In genomic region chrY:7878719-7879118, GRCh38 we compare ENCODE assay signal across 23 cellular contexts.
A peak's percentile ranks its signal among the peaks of the same experiment; 100 is the strongest.
DNase-seq lines count a peak whose midpoint lies in the region; ATAC-seq and TF ChIP-seq lines count a peak whose summit lies in the region.
"Had no signal": no experiment of that assay in that cellular context is flagged by ENCODE, and none has a peak within 500 bp of the region (broad histone marks: within the 10 kb centered on the region; RNA-seq: fewer than 3 reads in every experiment).

No MANE protein-coding gene starts in this region.

- no peaks in the 10 kb centered on the region for H3K36me3 Mint-ChIP-seq in activated CD4-positive, alpha-beta T cell treated with anti-CD3 and anti-CD28 coated beads for 36 hours (ENCODE audit: low read depth)
- no peaks in the 10 kb centered on the region for H3K36me3 Mint-ChIP-seq in activated naive CD8-positive, alpha-beta T cell treated with anti-CD3 and anti-CD28 coated beads, Interleukin-2, amount 50 U/mL, for 24 hours (ENCODE audit: low read depth)
- no peaks in the 10 kb centered on the region for H3K36me3 Mint-ChIP-seq in activated naive CD8-positive, alpha-beta T cell treated with anti-CD3 and anti-CD28 coated beads for 36 hours
- H3K36me3 Mint-ChIP-seq: CD14-positive monocyte; CD8-positive, alpha-beta memory T cell had no signal

- no peak overlapping the region for H2AFZ ChIP-seq in PC-9
- H2AFZ ChIP-seq: GM23338 had no signal

- H4K20me1 ChIP-seq in PC-9 (ENCODE audit: insufficient read depth): no peaks in the 10 kb centered on the region
- H4K20me1 ChIP-seq: BLaER1 treated with 17β-estradiol and CSF1 and Interleukin-3, amounts not matched to agents 10 nM and 100 nM had no signal

- no peaks in the 10 kb centered on the region for H3K9me3 Mint-ChIP-seq in activated CD4-positive, alpha-beta T cell treated with anti-CD3 and anti-CD28 coated beads for 36 hours (ENCODE audit: low read depth)
- no peaks in the 10 kb centered on the region for H3K9me3 Mint-ChIP-seq in activated naive CD8-positive, alpha-beta T cell treated with anti-CD3 and anti-CD28 coated beads, Interleukin-2, amount 50 U/mL, for 24 hours
- H3K9me3 Mint-ChIP-seq in activated naive CD8-positive, alpha-beta T cell treated with anti-CD3 and anti-CD28 coated beads for 36 hours: no peaks in the 10 kb centered on the region
- H3K9me3 Mint-ChIP-seq in stimulated activated naive CD8-positive, alpha-beta T cell treated with anti-CD3 and anti-CD28 coated beads, Interleukin-15, amount 100 ng/mL, for 72 hours: no peaks in the 10 kb centered on the region
- H3K9me3 Mint-ChIP-seq: CD14-positive monocyte; CD4-positive, alpha-beta T cell; CD8-positive, alpha-beta memory T cell; GM23338; H9 had no signal

- H3K4me1 Mint-ChIP-seq in activated CD4-positive, alpha-beta T cell treated with anti-CD3 and anti-CD28 coated beads for 36 hours: no peaks in the 10 kb centered on the region
- no peaks in the 10 kb centered on the region for H3K4me1 Mint-ChIP-seq in activated naive CD8-positive, alpha-beta T cell treated with anti-CD3 and anti-CD28 coated beads, Interleukin-2, amount 50 U/mL, for 24 hours
- no peaks in the 10 kb centered on the region for H3K4me1 Mint-ChIP-seq in activated naive CD8-positive, alpha-beta T cell treated with anti-CD3 and anti-CD28 coated beads for 36 hours
- H3K4me1 Mint-ChIP-seq in stimulated activated naive CD8-positive, alpha-beta T cell treated with anti-CD3 and anti-CD28 coated beads, Interleukin-15, amount 100 ng/mL, for 72 hours: no peaks in the 10 kb centered on the region
- H3K4me1 Mint-ChIP-seq: CD14-positive monocyte; CD8-positive, alpha-beta memory T cell; GM23338; H9 had no signal

- POLR2A ChIA-PET in activated CD4-positive, alpha-beta T cell treated with anti-CD3 and anti-CD28 coated beads for 36 hours (lab: Charles Lee): no interaction called here
- POLR2A ChIA-PET in PC-9 (lab: Charles Lee; ENCODE audit: unreplicated experiment): no interaction called here

- no peaks in the 10 kb centered on the region for H3K27me3 ChIP-seq in neutrophil
- H3K27me3 ChIP-seq in PC-9 (ENCODE audit: insufficient read depth, low read depth): no peaks in the 10 kb centered on the region
- H3K27me3 ChIP-seq: BE2C; BLaER1 treated with 17β-estradiol and CSF1 and Interleukin-3, amounts not matched to agents 10 nM and 100 nM had no signal

- CTCF ChIA-PET in activated CD4-positive, alpha-beta T cell treated with anti-CD3 and anti-CD28 coated beads for 36 hours (lab: Charles Lee): no interaction called here
- CTCF ChIA-PET in PC-9 (lab: Charles Lee): no interaction called here

- H3K4me1 ChIP-seq in neutrophil (ENCODE audit: control insufficient read depth in 1 of 2, insufficient read depth in 1 of 2, low read depth in 1 of 2, low read length in 1 of 2): peaks cover 0 to 50% of the 10 kb centered on the region in 2 experiments
- no peaks in the 10 kb centered on the region for H3K4me1 ChIP-seq in PC-9 (replicated peaks; ENCODE audit: insufficient read depth)
- H3K4me1 ChIP-seq: BE2C; BLaER1 treated with 17β-estradiol and CSF1 and Interleukin-3, amounts not matched to agents 10 nM and 100 nM had no signal

- H3K27me3 Mint-ChIP-seq in activated CD4-positive, alpha-beta T cell treated with anti-CD3 and anti-CD28 coated beads for 36 hours: no peaks in the 10 kb centered on the region
- no peaks in the 10 kb centered on the region for H3K27me3 Mint-ChIP-seq in activated naive CD8-positive, alpha-beta T cell treated with anti-CD3 and anti-CD28 coated beads, Interleukin-2, amount 50 U/mL, for 24 hours
- H3K27me3 Mint-ChIP-seq in activated naive CD8-positive, alpha-beta T cell treated with anti-CD3 and anti-CD28 coated beads for 36 hours: no peaks in the 10 kb centered on the region
- no peaks in the 10 kb centered on the region for H3K27me3 Mint-ChIP-seq in stimulated activated naive CD8-positive, alpha-beta T cell treated with anti-CD3 and anti-CD28 coated beads, Interleukin-15, amount 100 ng/mL, for 72 hours
- H3K27me3 Mint-ChIP-seq: CD4-positive, alpha-beta T cell; CD8-positive, alpha-beta memory T cell had no signal

- H3K27ac Mint-ChIP-seq in activated CD4-positive, alpha-beta T cell treated with anti-CD3 and anti-CD28 coated beads for 36 hours: no peak overlapping the region
- H3K27ac Mint-ChIP-seq in activated naive CD8-positive, alpha-beta T cell treated with anti-CD3 and anti-CD28 coated beads, Interleukin-2, amount 50 U/mL, for 24 hours: no peak overlapping the region
- H3K27ac Mint-ChIP-seq in activated naive CD8-positive, alpha-beta T cell treated with anti-CD3 and anti-CD28 coated beads for 36 hours: no peak overlapping the region
- no peak overlapping the region for H3K27ac Mint-ChIP-seq in stimulated activated naive CD8-positive, alpha-beta T cell treated with anti-CD3 and anti-CD28 coated beads, Interleukin-15, amount 100 ng/mL, for 72 hours
- H3K27ac Mint-ChIP-seq: CD14-positive monocyte; CD4-positive, alpha-beta T cell; CD8-positive, alpha-beta memory T cell; GM23338; H9 had no signal

- H3K9me3 ChIP-seq in neutrophil (no peaks in the 10 kb centered on the region), PC-9 (ENCODE audit: insufficient read depth, low read depth) (no peaks in the 10 kb centered on the region)
- H3K9me3 ChIP-seq: BE2C; BLaER1 treated with 17β-estradiol and CSF1 and Interleukin-3, amounts not matched to agents 10 nM and 100 nM had no signal

- H3K27ac ChIP-seq in neutrophil (peak overlapping the region; percentile 73), PC-9 (no peak overlapping the region)
- H3K27ac ChIP-seq: 22Rv1; BLaER1 treated with 17β-estradiol and CSF1 and Interleukin-3, amounts not matched to agents 10 nM and 100 nM had no signal

- ATAC-seq in activated CD4-positive, alpha-beta T cell treated with anti-CD3 and anti-CD28 coated beads for 36 hours: peak; percentile 78
- ATAC-seq in activated naive CD8-positive, alpha-beta T cell treated with anti-CD3 and anti-CD28 coated beads, Interleukin-2, amount 50 U/mL, for 24 hours: peak; percentile 54
- ATAC-seq in stimulated activated naive CD8-positive, alpha-beta T cell treated with anti-CD3 and anti-CD28 coated beads, Interleukin-15, amount 100 ng/mL, for 72 hours: peak; percentile 45
- no peak for ATAC-seq in HG03025 (IDR thresholded peaks at IDR 0.05; ENCODE audit: low FRiP score, unreplicated experiment)
- ATAC-seq: GM12878, GM23338, HCT116 had no signal

- H3K9me2 ChIP-seq in PC-9 (ENCODE audit: insufficient read depth): no peaks in the 10 kb centered on the region

- H3K4me3 ChIP-seq in neutrophil (ENCODE audit: low read depth in 1 of 2, low read length in 1 of 2): no peak overlapping the region
- H3K4me3 ChIP-seq in PC-9: no peak overlapping the region
- H3K4me3 ChIP-seq: BLaER1 treated with 17β-estradiol and CSF1 and Interleukin-3, amounts not matched to agents 10 nM and 100 nM; GM12878; GM23338 had no signal

- intact Hi-C loops in activated CD4-positive, alpha-beta T cell treated with anti-CD3 and anti-CD28 coated beads for 36 hours (cut with DNase I, micrococcal nuclease): no loop called here
- intact Hi-C loops in PC-9 (cut with micrococcal nuclease; ENCODE audit: unreplicated experiment): no loop called here

- H3F3A ChIP-seq in PC-9 (ENCODE audit: insufficient read depth, low read depth): no peaks in the 10 kb centered on the region

- H3K4me3 Mint-ChIP-seq in activated CD4-positive, alpha-beta T cell treated with anti-CD3 and anti-CD28 coated beads for 36 hours: no peak overlapping the region
- no peak overlapping the region for H3K4me3 Mint-ChIP-seq in activated naive CD8-positive, alpha-beta T cell treated with anti-CD3 and anti-CD28 coated beads, Interleukin-2, amount 50 U/mL, for 24 hours
- H3K4me3 Mint-ChIP-seq in activated naive CD8-positive, alpha-beta T cell treated with anti-CD3 and anti-CD28 coated beads for 36 hours: no peak overlapping the region
- no peak overlapping the region for H3K4me3 Mint-ChIP-seq in stimulated activated naive CD8-positive, alpha-beta T cell treated with anti-CD3 and anti-CD28 coated beads, Interleukin-15, amount 100 ng/mL, for 72 hours
- H3K4me3 Mint-ChIP-seq: CD14-positive monocyte; CD4-positive, alpha-beta T cell; CD8-positive, alpha-beta memory T cell; GM23338; H9 had no signal

- H3K79me2 ChIP-seq in PC-9 (ENCODE audit: low read depth): no peaks in the 10 kb centered on the region

- DNase-seq in activated CD4-positive, alpha-beta T cell treated with anti-CD3 and anti-CD28 coated beads for 36 hours: no peak
- no peak for DNase-seq in activated CD4-positive, alpha-beta T cell treated with anti-CD3 and anti-CD28 coated beads for 4 hours
- no peak for DNase-seq in activated naive CD8-positive, alpha-beta T cell treated with anti-CD3 and anti-CD28 coated beads, Interleukin-2, amount 50 U/mL, for 24 hours
- no peak for DNase-seq in activated naive CD8-positive, alpha-beta T cell treated with anti-CD3 and anti-CD28 coated beads for 36 hours
- no peak for DNase-seq in stimulated activated naive CD8-positive, alpha-beta T cell treated with anti-CD3 and anti-CD28 coated beads, Interleukin-15, amount 100 ng/mL, for 72 hours
- no peak for DNase-seq in PC-9
- DNase-seq: AML-193; BE2C; CD4-positive, alpha-beta T cell; CD8-positive, alpha-beta memory T cell; DMS 273 treated with DMSO at 0.1 percent for 48 hours; DMS79; EL; GDM1; H9 had no signal

- H3K4me2 ChIP-seq in PC-9: no peak overlapping the region
- H3K4me2 ChIP-seq: BLaER1 treated with 17β-estradiol and CSF1 and Interleukin-3, amounts not matched to agents 10 nM and 100 nM; GM23338 had no signal

- H3K36me3 ChIP-seq in neutrophil (no peaks in the 10 kb centered on the region), PC-9 (ENCODE audit: low read depth) (no peaks in the 10 kb centered on the region)
- H3K36me3 ChIP-seq: BE2C; BLaER1 treated with 17β-estradiol and CSF1 and Interleukin-3, amounts not matched to agents 10 nM and 100 nM had no signal

- no TSS peak for BruUV-seq in PC-9 (replicated peaks; lab: Mats Ljungman, UMichigan)

- TF ChIP-seq CTCF in neutrophil (IDR thresholded peaks at IDR 0.05): no peak
- TF ChIP-seq CTCF in PC-9 (conservative IDR thresholded peaks at IDR 0.05): no peak
